ENCODE assay signal across 8 cellular contexts in genomic region chr2:219543596-219544358, GRCh38. TPM values are rescaled to one million over a fixed set of nuclear protein-coding genes. Genes with fewer than 3 reads are reported as not detected.
DNase-seq lines count a peak whose midpoint lies in the region; ATAC-seq, FAIRE-seq and TF ChIP-seq lines count a peak whose summit lies in the region.

CHPF (minus strand) TSS chr2:219543809; CDS start chr2:219543538, 271 bp downstream.
TMEM198 (plus strand) TSS chr2:219544028; CDS start chr2:219544728, 700 bp downstream.

- TF ChIP-seq CTCF in parathyroid adenoma (IDR thresholded peaks at IDR 0.05): no peak
- TF ChIP-seq CTCF in tibial nerve (IDR thresholded peaks at IDR 0.05): peak in 1 of 5 experiments; percentile 28

- H3K4me3 ChIP-seq in parathyroid adenoma (ENCODE audit: low read depth, low read length) (peak within 1 kb of the TSS; percentile 72), tibial nerve (peak within 1 kb of the TSS; percentile 37 to 90 (median 74))

- peak; percentile 92 to 97 for TF ChIP-seq EP300 in tibial nerve (IDR thresholded peaks at IDR 0.05)

- peak within 1 kb of the TSS; percentile 48 for H3K27ac ChIP-seq in adipose tissue (ENCODE audit: low read depth, low read length)
- peak within 1 kb of the TSS; percentile 91 for H3K27ac ChIP-seq in parathyroid adenoma
- H3K27ac ChIP-seq in tibial nerve: peak within 1 kb of the TSS; percentile 75 to 97 (median 88)

- peaks cover 5% of the 10 kb centered on the region for H3K79me2 ChIP-seq in parathyroid adenoma

- H3K4me2 ChIP-seq in parathyroid adenoma (ENCODE audit: low read length): peak within 1 kb of the TSS; percentile 91

- FAIRE-seq in GM12891 (lab: Jason Lieb, UNC): peak; percentile 97

- DNase-seq in GM12891 (ENCODE audit: insufficient read length, low spot score) (peak; percentile 99), NCI-H1436 (lab: John Stamatoyannopoulos, UW) (peak; percentile 97), SW480 (ENCODE audit: low spot score) (peak; percentile 97), cardiac septum (ENCODE audit: low spot score) (peak; percentile 97), tibial nerve (ENCODE audit: low spot score in 2 of 2) (peak; percentile 96 to 97)

- peaks cover 24% of the 10 kb centered on the region for H3K4me1 ChIP-seq in parathyroid adenoma
- peaks cover 0 to 52% (median 27%) of the 10 kb centered on the region in 4 donors for H3K4me1 ChIP-seq in tibial nerve

- H3K27me3 ChIP-seq in parathyroid adenoma (ENCODE audit: control insufficient read depth, insufficient read depth, low read length) (no peaks in the 10 kb centered on the region), tibial nerve (no peaks in the 10 kb centered on the region)

- peak within 1 kb of the TSS; percentile 89 for H3K9ac ChIP-seq in parathyroid adenoma

- ATAC-seq in HG02798 (IDR thresholded peaks at IDR 0.05; ENCODE audit: poor library complexity, unreplicated experiment): peak; percentile 84

- intact Hi-C loops in cardiac septum (cut with DNase I): loop anchor here (1.0 to 2.0 kb wide), 3 partner anchors 53 to 145 kb away; partner anchors contain the start of gene STK11IP

- H2AFZ ChIP-seq in parathyroid adenoma: peak within 1 kb of the TSS; percentile 99

- TF ChIP-seq POLR2A in GM12891 (IDR thresholded peaks at IDR 0.05; ENCODE audit: low read depth, low read length): no peak
- TF ChIP-seq POLR2A in tibial nerve (IDR thresholded peaks at IDR 0.05): peak in 1 of 2 donors; percentile 83

- H3K9me3 ChIP-seq in parathyroid adenoma (ENCODE audit: control insufficient read depth, low read length): no peaks in the 10 kb centered on the region
- H3K9me3 ChIP-seq in tibial nerve: no peaks in the 10 kb centered on the region

- WGBS in adipose tissue, 3 donors: 0 to 2% (median 1%) methylated on average over 51 to 75 of the region's 75 CpGs
- WGBS in tibial nerve, 2 donors: 0 to 1% methylated on average over 26 to 65 of the region's 75 CpGs

- H3K36me3 ChIP-seq in parathyroid adenoma (ENCODE audit: control insufficient read depth, insufficient read depth, low read length) (no peaks in the 10 kb centered on the region), tibial nerve (peaks cover 0 to 29% (median 0%) of the 10 kb centered on the region in 3 donors)

TF ChIP-seq in GM12891, 5 proteins besides CTCF, POLR2A, EP300 and RAD21:
- TF ChIP-seq POU2F2 (IDR thresholded peaks at IDR 0.05; ENCODE audit: low read depth, low read length) (no peak), SPI1 (IDR thresholded peaks at IDR 0.05; ENCODE audit: low read depth, low read length) (no peak), PAX5 (IDR thresholded peaks at IDR 0.05; ENCODE audit: insufficient read depth, low read length, severe bottlenecking) (no peak), TAF1 (IDR thresholded peaks at IDR 0.05; ENCODE audit: low read depth, low read length) (no peak), POLR2AphosphoS5 (IDR thresholded peaks at IDR 0.05; ENCODE audit: low read depth, low read length) (no peak)
TF ChIP-seq in GM12891: peak in this region for 0.

RNA-seq across cellular contexts. Expression of gene CHPF, which starts in this region (rescaled TPM):
- polyA plus RNA-seq in GM12891 (2012; ENCODE audit: low read depth, missing spikeins): 2.8 TPM
- polyA plus RNA-seq in adipose tissue: 100 to 1,000 TPM in 1 of 3 donors, 10 to 100 TPM in 2; 15.7 to 113 (median 21.8) TPM
- total RNA-seq in cardiac septum: 120 TPM
- 10 to 100 TPM; 51.3 to 91.2 (median 62.9) TPM for total RNA-seq in tibial nerve

RNA-seq across cellular contexts. Expression of gene TMEM198, which starts in this region (rescaled TPM):
- polyA plus RNA-seq in GM12891 (2012; ENCODE audit: low read depth, missing spikeins): 0.50 TPM
- polyA plus RNA-seq in adipose tissue: 1 to 10 TPM; 2.3 to 9.5 (median 3.7) TPM
- 1.8 TPM for total RNA-seq in cardiac septum
- 1 to 10 TPM; 1.6 to 2.4 (median 1.9) TPM for total RNA-seq in tibial nerve

Comparison
In these comparisons a context has a peak if more than half of its experiments do, and no peak if none do; other contexts are left out.
1. Peak in every context shown above with its lines: DNase-seq, ATAC-seq, H3K4me3 ChIP-seq and H3K27ac ChIP-seq.